In the genomic region with DNA sequence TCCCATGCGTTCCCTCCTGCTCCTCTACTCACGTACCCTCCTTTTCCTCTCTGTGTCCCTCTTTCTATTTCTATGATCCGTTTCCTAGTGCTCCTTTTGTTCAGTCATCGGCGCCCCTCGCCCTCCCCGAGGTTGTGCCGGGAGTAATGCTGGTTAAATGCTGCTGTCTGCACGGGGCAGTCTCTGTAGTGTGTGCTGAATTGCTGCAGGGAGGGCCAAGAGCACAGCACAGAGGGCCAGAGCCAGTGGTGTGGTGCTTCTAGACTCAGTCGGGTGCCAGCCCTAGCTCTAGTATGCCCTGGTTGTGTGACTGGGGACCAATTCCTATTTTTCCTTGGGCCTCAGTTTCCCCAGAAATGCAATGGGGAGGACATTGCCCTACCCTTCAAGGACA, we compare ENCODE assay signal across 9 cellular contexts.
DNase-seq lines count a peak whose midpoint lies in the region; TF ChIP-seq lines count a peak whose summit lies in the region.
"Had no signal": no experiment of that assay in that cellular context is flagged by ENCODE, and none has a peak within 500 bp of the region (broad histone marks: within the 10 kb centered on the region; RNA-seq: fewer than 3 reads in every experiment).

No MANE protein-coding gene starts in this region.

- H3K4me3 ChIP-seq in H7 (ENCODE audit: insufficient read depth, low read depth, low read length) = peak overlapping the region; percentile 9; the same call in 1 of the 2 replicates
- H3K4me3 ChIP-seq in dorsolateral prefrontal cortex = peak overlapping the region in 48 of 59 donors; percentile 3 to 59 (median 28)
- peak overlapping the region in 2 of 3 donors; percentile 7 to 35 for H3K4me3 ChIP-seq in skeletal muscle tissue (ENCODE audit: low read length in 3 of 3)

- H3K9me3 ChIP-seq in skeletal muscle tissue (ENCODE audit: control insufficient read depth in 3 of 3, low read length in 3 of 3) = no peaks in the 10 kb centered on the region

- DNase-seq in H7 = no peak
- peak in 1 of 10 donors; percentile 48 for DNase-seq in dorsolateral prefrontal cortex
- peak; percentile 85 for DNase-seq in islet precursor cell
- no peak for DNase-seq in activated naive CD4-positive, alpha-beta T cell treated with anti-CD3 and anti-CD28 coated beads, Interleukin-2, amount 10 ng/mL, durations not matched to agents 7 days and 5 days
- DNase-seq in DMS 273 treated with DMSO at 0.1 percent for 48 hours (lab: John Stamatoyannopoulos, UW) = no peak
- no peak for DNase-seq in activated CD4-positive, alpha-beta memory T cell treated with anti-CD3 and anti-CD28 coated beads, Interleukin-2, amount 10 ng/mL, durations not matched to agents 7 days and 5 days
- DNase-seq in activated CD8-positive, alpha-beta memory T cell treated with anti-CD3 and anti-CD28 coated beads, Interleukin-2, amount 50 U/mL, for 48 hours = no peak
- DNase-seq: activated effector memory CD4-positive, alpha-beta T cell treated with Interleukin-2 at 50 U/mL for 16 hours had no signal

- H3K27ac ChIP-seq in dorsolateral prefrontal cortex = peak overlapping the region in 46 of 59 donors; percentile 10 to 82 (median 60)
- H3K27ac ChIP-seq in skeletal muscle tissue (ENCODE audit: low read depth, low read length) = no peak overlapping the region

- intact Hi-C loops in dorsolateral prefrontal cortex (cut with DNase I) = loop anchor here in 1 of 2 donors (5.0 kb wide), 1 partner anchor 84 kb away; no protein-coding TSS in a partner anchor

- no peaks in the 10 kb centered on the region for H3K36me3 Mint-ChIP-seq in activated naive CD4-positive, alpha-beta T cell treated with anti-CD3 and anti-CD28 coated beads, Interleukin-2, amount 10 ng/mL, durations not matched to agents 7 days and 5 days
- no peaks in the 10 kb centered on the region for H3K36me3 Mint-ChIP-seq in activated CD4-positive, alpha-beta memory T cell treated with anti-CD3 and anti-CD28 coated beads, Interleukin-2, amount 10 ng/mL, durations not matched to agents 7 days and 5 days (ENCODE audit: low read depth)

- no peaks in the 10 kb centered on the region for H3K4me1 Mint-ChIP-seq in activated naive CD4-positive, alpha-beta T cell treated with anti-CD3 and anti-CD28 coated beads, Interleukin-2, amount 10 ng/mL, durations not matched to agents 7 days and 5 days
- no peaks in the 10 kb centered on the region for H3K4me1 Mint-ChIP-seq in activated CD4-positive, alpha-beta memory T cell treated with anti-CD3 and anti-CD28 coated beads, Interleukin-2, amount 10 ng/mL, durations not matched to agents 7 days and 5 days

- H3K27ac Mint-ChIP-seq in activated naive CD4-positive, alpha-beta T cell treated with anti-CD3 and anti-CD28 coated beads, Interleukin-2, amount 10 ng/mL, durations not matched to agents 7 days and 5 days = no peak overlapping the region
- H3K27ac Mint-ChIP-seq in activated CD4-positive, alpha-beta memory T cell treated with anti-CD3 and anti-CD28 coated beads, Interleukin-2, amount 10 ng/mL, durations not matched to agents 7 days and 5 days = no peak overlapping the region

- no peaks in the 10 kb centered on the region for H3K9me3 Mint-ChIP-seq in activated naive CD4-positive, alpha-beta T cell treated with anti-CD3 and anti-CD28 coated beads, Interleukin-2, amount 10 ng/mL, durations not matched to agents 7 days and 5 days
- no peaks in the 10 kb centered on the region for H3K9me3 Mint-ChIP-seq in activated CD4-positive, alpha-beta memory T cell treated with anti-CD3 and anti-CD28 coated beads, Interleukin-2, amount 10 ng/mL, durations not matched to agents 7 days and 5 days

- peaks cover 70% of the 10 kb centered on the region for H3K27me3 Mint-ChIP-seq in activated naive CD4-positive, alpha-beta T cell treated with anti-CD3 and anti-CD28 coated beads, Interleukin-2, amount 10 ng/mL, durations not matched to agents 7 days and 5 days
- peaks cover 32% of the 10 kb centered on the region for H3K27me3 Mint-ChIP-seq in activated CD4-positive, alpha-beta memory T cell treated with anti-CD3 and anti-CD28 coated beads, Interleukin-2, amount 10 ng/mL, durations not matched to agents 7 days and 5 days

- POLR2A ChIA-PET in activated CD4-positive, alpha-beta memory T cell treated with anti-CD3 and anti-CD28 coated beads, Interleukin-2, amount 10 ng/mL, durations not matched to agents 7 days and 5 days (lab: Charles Lee) = no interaction called here

- peaks cover 23% of the 10 kb centered on the region for H3K27me3 ChIP-seq in H7 (ENCODE audit: control insufficient read depth, insufficient read depth, low read length)
- no peaks in the 10 kb centered on the region for H3K27me3 ChIP-seq in dorsolateral prefrontal cortex
- H3K27me3 ChIP-seq in skeletal muscle tissue (ENCODE audit: control insufficient read depth in 3 of 3, insufficient read depth in 3 of 3, low read length in 3 of 3) = no peaks in the 10 kb centered on the region

- TF ChIP-seq CTCF in dorsolateral prefrontal cortex (IDR thresholded peaks at IDR 0.05 in 54 of 56, conservative IDR thresholded peaks at IDR 0.05 in 2 of 56; ENCODE audit: low read depth in 1 of 56, partially characterized antibody in 56 of 56) = no peak

- peaks cover 23 to 34% (median 32%) of the 10 kb centered on the region in 3 donors for H3K4me1 ChIP-seq in skeletal muscle tissue (ENCODE audit: control insufficient read depth in 3 of 3, insufficient read depth in 3 of 3, low read length in 3 of 3)

- H3K9ac ChIP-seq in skeletal muscle tissue (ENCODE audit: low read depth in 1 of 3, low read length in 3 of 3) = peak overlapping the region in 1 of 3 donors; percentile 45

- no peaks in the 10 kb centered on the region for H3K36me3 ChIP-seq in H7 (replicated peaks; ENCODE audit: control insufficient read depth, insufficient read depth, low read length)
- H3K36me3 ChIP-seq in skeletal muscle tissue (ENCODE audit: control insufficient read depth in 3 of 3, insufficient read depth in 3 of 3, low read length in 3 of 3) = no peaks in the 10 kb centered on the region

- CTCF ChIA-PET in activated naive CD4-positive, alpha-beta T cell treated with anti-CD3 and anti-CD28 coated beads, Interleukin-2, amount 10 ng/mL, durations not matched to agents 7 days and 5 days (lab: Charles Lee) = no interaction called here
- CTCF ChIA-PET in activated CD4-positive, alpha-beta memory T cell treated with anti-CD3 and anti-CD28 coated beads, Interleukin-2, amount 10 ng/mL, durations not matched to agents 7 days and 5 days (lab: Charles Lee) = no interaction called here

- H3K4me3 Mint-ChIP-seq in activated naive CD4-positive, alpha-beta T cell treated with anti-CD3 and anti-CD28 coated beads, Interleukin-2, amount 10 ng/mL, durations not matched to agents 7 days and 5 days = no peak overlapping the region
- no peak overlapping the region for H3K4me3 Mint-ChIP-seq in activated CD4-positive, alpha-beta memory T cell treated with anti-CD3 and anti-CD28 coated beads, Interleukin-2, amount 10 ng/mL, durations not matched to agents 7 days and 5 days
